Comparison of ENCODE assay signal across 33 cellular contexts in genomic region chr6:7078856-7079255, GRCh38.
"Had no signal": no experiment of that assay in that cellular context is flagged by ENCODE, and none has a peak within 500 bp of the region (broad histone marks: within the 10 kb centered on the region; RNA-seq: fewer than 3 reads in every experiment).

No MANE protein-coding gene starts in this region.

- H3K4me3 ChIP-seq: adrenal gland, body of pancreas, esophagus squamous epithelium, gastroesophageal sphincter, heart right ventricle had no signal

- DNase-seq: activated CD4-positive, alpha-beta memory T cell treated with anti-CD3 and anti-CD28 coated beads, Interleukin-2, amount 10 ng/mL, durations not matched to agents 7 days and 5 days; activated CD4-positive, alpha-beta T cell treated with anti-CD3 and anti-CD28 coated beads for 1 hour; activated CD4-positive, alpha-beta T cell treated with anti-CD3 and anti-CD28 coated beads for 4 hours; activated CD4-positive, alpha-beta T cell treated with anti-CD3 and anti-CD28 coated beads, Interleukin-2, amount 10 ng/mL, durations not matched to agents 7 days and 5 days; activated CD4-positive, alpha-beta T cell treated with anti-CD3 and anti-CD28 coated beads, Interleukin-2, amount 50 U/mL, for 4 hours; activated effector memory CD4-positive, alpha-beta T cell treated with anti-CD3 and anti-CD28 coated beads, Interleukin-2, amount 50 U/mL, for 16 hours; activated naive CD4-positive, alpha-beta T cell treated with anti-CD3 and anti-CD28 coated beads for 36 hours; activated naive CD8-positive, alpha-beta T cell treated with anti-CD3 and anti-CD28 coated beads for 36 hours; activated naive CD8-positive, alpha-beta T cell treated with anti-CD3 and anti-CD28 coated beads, Interleukin-2, amount 50 U/mL, for 24 hours; activated T-cell treated with anti-CD3 and anti-CD28 coated beads, Interleukin-2, amount 50 U/mL, for 4 hours; adrenal gland; amygdala; aorta; body of pancreas; caudate nucleus; cortex of kidney; effector CD8-positive, alpha-beta T cell; esophagus squamous epithelium; foreskin melanocyte; heart right ventricle; T-helper 1 cell; T-helper 17 cell; T1000 had no signal

- H3K9me3 ChIP-seq: adrenal gland, body of pancreas, esophagus squamous epithelium, gastroesophageal sphincter, heart right ventricle had no signal

- H3K36me3 ChIP-seq: adrenal gland, esophagus squamous epithelium, gastroesophageal sphincter, heart right ventricle had no signal

- H3K4me3 Mint-ChIP-seq: activated CD4-positive, alpha-beta memory T cell treated with anti-CD3 and anti-CD28 coated beads, Interleukin-2, amount 10 ng/mL, durations not matched to agents 7 days and 5 days; activated CD4-positive, alpha-beta T cell treated with anti-CD3 and anti-CD28 coated beads, Interleukin-2, amount 10 ng/mL, durations not matched to agents 7 days and 5 days; activated naive CD4-positive, alpha-beta T cell treated with anti-CD3 and anti-CD28 coated beads for 36 hours; activated naive CD4-positive, alpha-beta T cell treated with anti-CD3 and anti-CD28 coated beads, Interleukin-2, amount 50 U/mL, for 24 hours; activated naive CD8-positive, alpha-beta T cell treated with anti-CD3 and anti-CD28 coated beads for 36 hours; activated naive CD8-positive, alpha-beta T cell treated with anti-CD3 and anti-CD28 coated beads, Interleukin-2, amount 50 U/mL, for 24 hours; activated T-cell treated with anti-CD3 and anti-CD28 coated beads, Interleukin-2, amount 50 U/mL, for 4 hours; activated T-helper 1 cell treated with anti-CD3 and anti-CD28 coated beads, Interleukin-12 subunit alpha, Interleukin-12 subunit beta, Interleukin-2, Interleukin-4 antibody, amounts not matched to agents 30 ng/mL and 10 ng/mL and 1 ng/mL, durations not matched to agents 14 hours and 24 hours and 36 hours; T-helper 17 cell; T-helper 2 cell treated with Interferon-gamma antibody and Interleukin-4, amounts not matched to agents 5 μg/mL and 100 μg/mL, for 36 hours; WTC11 had no signal

- H3K4me1 Mint-ChIP-seq: WTC11 had no signal

- ATAC-seq: activated naive CD8-positive, alpha-beta T cell treated with anti-CD3 and anti-CD28 coated beads, Interleukin-2, amount 50 U/mL, for 24 hours; activated T-cell treated with anti-CD3 and anti-CD28 coated beads, Interleukin-2, amount 50 U/mL, for 4 hours; body of pancreas; gastroesophageal sphincter; heart right ventricle; T-helper 17 cell; WTC11 had no signal

- H3K36me3 Mint-ChIP-seq: activated naive CD4-positive, alpha-beta T cell treated with anti-CD3 and anti-CD28 coated beads, Interleukin-2, amount 50 U/mL, for 24 hours; activated naive CD8-positive, alpha-beta T cell treated with anti-CD3 and anti-CD28 coated beads for 36 hours; WTC11 had no signal

- H3K27ac Mint-ChIP-seq: activated CD4-positive, alpha-beta memory T cell treated with anti-CD3 and anti-CD28 coated beads, Interleukin-2, amount 10 ng/mL, durations not matched to agents 7 days and 5 days; activated CD4-positive, alpha-beta T cell treated with anti-CD3 and anti-CD28 coated beads, Interleukin-2, amount 10 ng/mL, durations not matched to agents 7 days and 5 days; activated naive CD4-positive, alpha-beta T cell treated with anti-CD3 and anti-CD28 coated beads for 36 hours; activated naive CD4-positive, alpha-beta T cell treated with anti-CD3 and anti-CD28 coated beads, Interleukin-2, amount 50 U/mL, for 24 hours; activated naive CD8-positive, alpha-beta T cell treated with anti-CD3 and anti-CD28 coated beads for 36 hours; activated naive CD8-positive, alpha-beta T cell treated with anti-CD3 and anti-CD28 coated beads, Interleukin-2, amount 50 U/mL, for 24 hours; activated T-helper 1 cell treated with anti-CD3 and anti-CD28 coated beads, Interleukin-12 subunit alpha, Interleukin-12 subunit beta, Interleukin-2, Interleukin-4 antibody, amounts not matched to agents 30 ng/mL and 10 ng/mL and 1 ng/mL, durations not matched to agents 14 hours and 24 hours and 36 hours; activated T-helper 2 cell treated with anti-CD3 and anti-CD28 coated beads, Interferon-gamma antibody, Interleukin-2, Interleukin-4, amounts not matched to agents 10 μg/mL and 5 μg/mL and 100 μg/mL, durations not matched to agents 14 hours and 24 hours and 36 hours; T-helper 17 cell; T-helper 2 cell treated with Interferon-gamma antibody and Interleukin-4, amounts not matched to agents 5 μg/mL and 100 μg/mL, for 36 hours; WTC11 had no signal

- H3K4me1 ChIP-seq: gastroesophageal sphincter had no signal

- H3K27me3 Mint-ChIP-seq: activated naive CD4-positive, alpha-beta T cell treated with anti-CD3 and anti-CD28 coated beads, Interleukin-2, amount 50 U/mL, for 24 hours; activated naive CD8-positive, alpha-beta T cell treated with anti-CD3 and anti-CD28 coated beads, Interleukin-2, amount 50 U/mL, for 24 hours; T-helper 17 cell had no signal

- H3K9me3 Mint-ChIP-seq: activated CD4-positive, alpha-beta memory T cell treated with anti-CD3 and anti-CD28 coated beads, Interleukin-2, amount 10 ng/mL, durations not matched to agents 7 days and 5 days; activated CD4-positive, alpha-beta T cell treated with anti-CD3 and anti-CD28 coated beads, Interleukin-2, amount 10 ng/mL, durations not matched to agents 7 days and 5 days; activated naive CD4-positive, alpha-beta T cell treated with anti-CD3 and anti-CD28 coated beads for 36 hours; activated naive CD4-positive, alpha-beta T cell treated with anti-CD3 and anti-CD28 coated beads, Interleukin-2, amount 50 U/mL, for 24 hours; activated naive CD8-positive, alpha-beta T cell treated with anti-CD3 and anti-CD28 coated beads for 36 hours; activated naive CD8-positive, alpha-beta T cell treated with anti-CD3 and anti-CD28 coated beads, Interleukin-2, amount 50 U/mL, for 24 hours; activated T-cell treated with anti-CD3 and anti-CD28 coated beads, Interleukin-2, amount 50 U/mL, for 4 hours; activated T-helper 1 cell treated with anti-CD3 and anti-CD28 coated beads, Interleukin-12 subunit alpha, Interleukin-12 subunit beta, Interleukin-2, Interleukin-4 antibody, amounts not matched to agents 30 ng/mL and 10 ng/mL and 1 ng/mL, durations not matched to agents 14 hours and 24 hours and 36 hours; activated T-helper 2 cell treated with anti-CD3 and anti-CD28 coated beads, Interferon-gamma antibody, Interleukin-2, Interleukin-4, amounts not matched to agents 10 μg/mL and 5 μg/mL and 100 μg/mL, durations not matched to agents 14 hours and 24 hours and 36 hours; T-helper 2 cell treated with Interferon-gamma antibody and Interleukin-4, amounts not matched to agents 5 μg/mL and 100 μg/mL, for 36 hours; WTC11 had no signal

- H3K27me3 ChIP-seq: adrenal gland, body of pancreas, esophagus squamous epithelium, gastroesophageal sphincter, heart right ventricle had no signal

- H3K27ac ChIP-seq: adrenal gland, body of pancreas, epithelial cell of prostate, esophagus squamous epithelium, gastroesophageal sphincter, heart right ventricle had no signal

- FAIRE-seq: colon, endometrium, endothelial cell of umbilical vein had no signal
